ENCODE assay signal across 2 cellular contexts in the genomic region with DNA sequence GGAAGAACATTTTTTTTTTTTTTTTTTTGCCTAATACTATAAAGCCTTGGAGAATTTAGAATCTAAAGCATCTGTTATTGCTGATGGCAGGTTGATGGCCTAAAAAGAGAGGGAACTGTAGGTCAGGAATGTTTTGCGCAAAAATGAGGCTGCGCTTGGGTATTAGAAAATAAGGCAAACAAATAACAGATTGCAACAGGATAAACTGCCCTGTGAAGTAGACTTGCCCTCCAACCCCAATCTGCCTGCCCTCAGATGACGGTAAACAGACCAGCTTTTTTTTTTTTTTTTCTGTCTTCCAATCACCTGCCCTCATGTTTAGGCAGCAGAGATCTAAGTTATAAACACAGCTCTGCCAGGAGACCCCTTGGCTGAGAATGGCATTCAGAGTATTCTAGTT.
TF ChIP-seq lines count a peak whose summit lies in the region.

No MANE protein-coding gene starts in this region.

TF ChIP-seq in HEK293, 187 proteins besides CTCF, POLR2A, EP300 and RAD21 (continued from another document):
- TF ChIP-seq, protein P1, sequence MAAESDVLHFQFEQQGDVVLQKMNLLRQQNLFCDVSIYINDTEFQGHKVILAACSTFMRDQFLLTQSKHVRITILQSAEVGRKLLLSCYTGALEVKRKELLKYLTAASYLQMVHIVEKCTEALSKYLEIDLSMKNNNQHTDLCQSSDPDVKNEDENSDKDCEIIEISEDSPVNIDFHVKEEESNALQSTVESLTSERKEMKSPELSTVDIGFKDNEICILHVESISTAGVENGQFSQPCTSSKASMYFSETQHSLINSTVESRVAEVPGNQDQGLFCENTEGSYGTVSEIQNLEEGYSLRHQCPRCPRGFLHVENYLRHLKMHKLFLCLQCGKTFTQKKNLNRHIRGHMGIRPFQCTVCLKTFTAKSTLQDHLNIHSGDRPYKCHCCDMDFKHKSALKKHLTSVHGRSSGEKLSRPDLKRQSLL (tag by site-specific recombination; IDR thresholded peaks at IDR 0.05): no peak
- TF ChIP-seq ZNF140 (tag by site-specific recombination; IDR thresholded peaks at IDR 0.05) (no peak), ZNF302 (tag by site-specific recombination; IDR thresholded peaks at IDR 0.05; ENCODE audit: low read depth) (no peak), ZSCAN23 (tag by site-specific recombination; IDR thresholded peaks at IDR 0.05) (no peak), ZNF335 (tag by site-specific recombination; conservative IDR thresholded peaks at IDR 0.05) (no peak), ZNF114 (tag by site-specific recombination; IDR thresholded peaks at IDR 0.05) (no peak)
- TF ChIP-seq, protein P2, sequence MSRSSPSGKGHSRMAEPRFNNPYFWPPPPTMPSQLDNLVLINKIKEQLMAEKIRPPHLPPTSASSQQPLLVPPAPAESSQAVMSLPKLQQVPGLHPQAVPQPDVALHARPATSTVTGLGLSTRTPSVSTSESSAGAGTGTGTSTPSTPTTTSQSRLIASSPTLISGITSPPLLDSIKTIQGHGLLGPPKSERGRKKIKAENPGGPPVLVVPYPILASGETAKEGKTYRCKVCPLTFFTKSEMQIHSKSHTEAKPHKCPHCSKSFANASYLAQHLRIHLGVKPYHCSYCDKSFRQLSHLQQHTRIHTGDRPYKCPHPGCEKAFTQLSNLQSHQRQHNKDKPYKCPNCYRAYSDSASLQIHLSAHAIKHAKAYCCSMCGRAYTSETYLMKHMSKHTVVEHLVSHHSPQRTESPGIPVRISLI (tag by site-specific recombination; IDR thresholded peaks at IDR 0.05): 0 out of 2 replicates have a peak, but pooled peaks have one; percentile 1

TF ChIP-seq in WTC11, 78 proteins besides CTCF, POLR2A, EP300 and RAD21 (continued from another document):
- TF ChIP-seq ZNF232 (CRISPR knock-in tag; IDR thresholded peaks at IDR 0.05): no peak
- TF ChIP-seq GABPB1 (CRISPR knock-in tag; IDR thresholded peaks at IDR 0.05): peak; percentile 90
TF ChIP-seq in WTC11: peak in this region for 1.
